Comparison of ENCODE assay signal across 15 cellular contexts in genomic region chr22:37386441-37386840, GRCh38. TPM values are rescaled to one million over a fixed set of nuclear protein-coding genes. Genes with fewer than 3 reads are reported as not detected.
DNase-seq lines count a peak whose midpoint lies in the region; ATAC-seq lines count a peak whose summit lies in the region.
"Had no signal": no experiment of that assay in that cellular context is flagged by ENCODE, and none has a peak within 500 bp of the region (broad histone marks: within the 10 kb centered on the region; RNA-seq: fewer than 3 reads in every experiment).

No MANE protein-coding gene starts in this region.

- H3K4me3 ChIP-seq in BLaER1 treated with 17β-estradiol and CSF1 and Interleukin-3, amounts not matched to agents 10 nM and 100 nM: no peak overlapping the region
- no peak overlapping the region for H3K4me3 ChIP-seq in SJCRH30

- ATAC-seq in GM19324 (IDR thresholded peaks at IDR 0.05; ENCODE audit: low FRiP score, unreplicated experiment): no peak
- ATAC-seq in stimulated activated naive CD8-positive, alpha-beta T cell treated with anti-CD3 and anti-CD28 coated beads, Interleukin-15, Interleukin-2, amounts not matched to agents 100 U/mL and 50 U/mL, for 24 hours: no peak
- ATAC-seq: HCT116 had no signal

- peak overlapping the region; percentile 45 to 93 (median 80) for H3K4me2 ChIP-seq in BLaER1 treated with 17β-estradiol and CSF1 and Interleukin-3, amounts not matched to agents 10 nM and 100 nM

- peak overlapping the region in 4 of 11 experiments; percentile 31 to 60 (median 42); a peak in 8 of 22 replicates for H3K9ac ChIP-seq in BLaER1 treated with 17β-estradiol and CSF1 and Interleukin-3, amounts not matched to agents 10 nM and 100 nM

- peaks cover 19 to 84% (median 64%) of the 10 kb centered on the region in 10 experiments for H3K4me1 ChIP-seq in BLaER1 treated with 17β-estradiol and CSF1 and Interleukin-3, amounts not matched to agents 10 nM and 100 nM
- peaks cover 24% of the 10 kb centered on the region for H3K4me1 ChIP-seq in SJCRH30

- DNase-seq in SJCRH30: peak; percentile 78 to 79
- peak; percentile 69 for DNase-seq in myocyte (ENCODE audit: low read depth)
- DNase-seq in retina: peak; percentile 76
- DNase-seq in HuH-7.5 (ENCODE audit: low spot score): no peak
- DNase-seq in NCI-H526 treated with DMSO at 0.1 percent for 48 hours (lab: John Stamatoyannopoulos, UW): no peak
- DNase-seq in stimulated activated naive CD8-positive, alpha-beta T cell treated with anti-CD3 and anti-CD28 coated beads, Interleukin-15, Interleukin-2, amounts not matched to agents 100 U/mL and 50 U/mL, for 24 hours: no peak
- DNase-seq: ACHN; BE2C; Caco-2; CD8-positive, alpha-beta memory T cell; DND-41; GF-D8 had no signal

- peaks cover 0 to 43% (median 9%) of the 10 kb centered on the region in 11 experiments; a peak in 9 of 22 replicates for H4K20me1 ChIP-seq in BLaER1 treated with 17β-estradiol and CSF1 and Interleukin-3, amounts not matched to agents 10 nM and 100 nM

- no peaks in the 10 kb centered on the region for H3K9me3 ChIP-seq in BLaER1 treated with 17β-estradiol and CSF1 and Interleukin-3, amounts not matched to agents 10 nM and 100 nM (replicated peaks in 1 of 11)
- no peaks in the 10 kb centered on the region for H3K9me3 ChIP-seq in SJCRH30 (replicated peaks)
- H3K9me3 ChIP-seq: BE2C, Caco-2 had no signal

- peaks cover 0 to 60% (median 0%) of the 10 kb centered on the region in 11 experiments; a peak in 8 of 22 replicates for H3K27me3 ChIP-seq in BLaER1 treated with 17β-estradiol and CSF1 and Interleukin-3, amounts not matched to agents 10 nM and 100 nM
- peaks cover 2% of the 10 kb centered on the region; the same call in 1 of the 2 replicates for H3K27me3 ChIP-seq in SJCRH30

- peak overlapping the region in 2 of 11 experiments; percentile 2 to 10; a peak in 1 of 22 replicates for H3K27ac ChIP-seq in BLaER1 treated with 17β-estradiol and CSF1 and Interleukin-3, amounts not matched to agents 10 nM and 100 nM
- no peak overlapping the region for H3K27ac ChIP-seq in SJCRH30

- H3K36me3 ChIP-seq in BLaER1 treated with 17β-estradiol and CSF1 and Interleukin-3, amounts not matched to agents 10 nM and 100 nM: no peaks in the 10 kb centered on the region
- no peaks in the 10 kb centered on the region for H3K36me3 ChIP-seq in SJCRH30
- H3K36me3 ChIP-seq: BE2C had no signal

RNA-seq across cellular contexts. Expression of gene ELFN2, which starts 40.8 kb away (rescaled TPM):
- total RNA-seq in SJCRH30 (2014; rRNA removed; shearing (Covaris generic)): under 0.01 and 0.02 TPM in 2 replicates
- total RNA-seq in myocyte: 0.05 and 0.21 TPM in 2 replicates
- 0.09 TPM for polyA plus RNA-seq in myocyte (2012)

Comparison
In these comparisons a context has a peak if more than half of its experiments do, and no peak if none do; other contexts are left out.
1. DNase-seq: peak in SJCRH30 (2 of 2), myocyte (single experiment) and retina (single experiment); none in HuH-7.5 (single experiment), NCI-H526 treated with DMSO at 0.1 percent for 48 hours (single experiment) and stimulated activated naive CD8-positive, alpha-beta T cell treated with anti-CD3 and anti-CD28 coated beads, Interleukin-15, Interleukin-2, amounts not matched to agents 100 U/mL and 50 U/mL, for 24 hours (single experiment).